Comparison of ENCODE assay signal across 7 cellular contexts in genomic region chr2:240700616-240701015, GRCh38. TPM values are rescaled to one million over a fixed set of nuclear protein-coding genes. Genes with fewer than 3 reads are reported as not detected.
"Had no signal": no experiment of that assay in that cellular context is flagged by ENCODE, and none has a peak within 500 bp of the region (broad histone marks: within the 10 kb centered on the region; RNA-seq: fewer than 3 reads in every experiment).

No MANE protein-coding gene starts in this region.

RNA-seq across cellular contexts. Expression of gene AQP12A, which starts 8.9 kb away (rescaled TPM):
- total RNA-seq: GM23248, H4, H7, HepG2, HFFc6, HT1080 had no signal
- polyA plus RNA-seq: GM23248, HepG2, IgD-negative memory B cell had no signal

RNA-seq across cellular contexts. Expression of gene AQP12B, which starts 17.9 kb away (rescaled TPM):
- total RNA-seq: GM23248, H4, H7, HepG2, HFFc6, HT1080 had no signal
- polyA plus RNA-seq: GM23248, HepG2, IgD-negative memory B cell had no signal
